Comparison of ENCODE assay signal across 9 cellular contexts in genomic region chr18:45686892-45687611, GRCh38. TPM values are rescaled to one million over a fixed set of nuclear protein-coding genes. Genes with fewer than 3 reads are reported as not detected.
DNase-seq lines count a peak whose midpoint lies in the region; ATAC-seq and TF ChIP-seq lines count a peak whose summit lies in the region.
"Had no signal": no experiment of that assay in that cellular context is flagged by ENCODE, and none has a peak within 500 bp of the region (broad histone marks: within the 10 kb centered on the region; RNA-seq: fewer than 3 reads in every experiment).

No MANE protein-coding gene starts in this region.

- TF ChIP-seq POLR2A in upper lobe of left lung (IDR thresholded peaks at IDR 0.05): no peak

- no peaks in the 10 kb centered on the region for H3K36me3 ChIP-seq in upper lobe of left lung

- TF ChIP-seq EP300 in upper lobe of left lung (IDR thresholded peaks at IDR 0.05): no peak

- no peaks in the 10 kb centered on the region; the same call in 1 of the 2 replicates for H3K27me3 Mint-ChIP-seq in WTC11 (ENCODE audit: low read depth)

- H3K9me3 ChIP-seq in upper lobe of left lung: no peaks in the 10 kb centered on the region

- H3K36me3 Mint-ChIP-seq in WTC11: no peaks in the 10 kb centered on the region

- CTCF ChIA-PET in WTC11 (lab: Charles Lee): interaction anchor here (0.6 to 5.4 kb wide), 10 partner anchors 21 to 750 kb away, joined by 3 to 35 read pairs (median 8); no protein-coding TSS in a partner anchor

- no peak overlapping the region for H3K27ac Mint-ChIP-seq in WTC11

- WGBS in upper lobe of left lung, 2 donors: 55 to 75% methylated on average over 7 of the region's 7 CpGs

- H3K9me3 Mint-ChIP-seq in WTC11: no peaks in the 10 kb centered on the region

- no peak for TF ChIP-seq CTCF in WTC11 (IDR thresholded peaks at IDR 0.05)
- no peak for TF ChIP-seq CTCF in fibroblast of villous mesenchyme (IDR thresholded peaks at IDR 0.05; ENCODE audit: insufficient read depth, low read depth, low read length)
- TF ChIP-seq CTCF in upper lobe of left lung (IDR thresholded peaks at IDR 0.05): no peak

- POLR2A ChIA-PET in WTC11 (lab: Charles Lee): interaction anchor here (0.5 to 0.6 kb wide), 2 partner anchors 72 to 224 kb away, joined by 3 to 4 read pairs; no protein-coding TSS in a partner anchor

- H3K4me1 Mint-ChIP-seq in WTC11: peaks cover 29% of the 10 kb centered on the region

- DNase-seq in GDM1 (lab: John Stamatoyannopoulos, UW) (peak; percentile 12), WTC11 (ENCODE audit: low spot score) (no peak), fibroblast of villous mesenchyme (ENCODE audit: low read depth) (peak; percentile 46), upper lobe of left lung (peak in 1 of 2 donors; percentile 57), dedifferentiated amniotic fluid mesenchymal stem cell (ENCODE audit: extremely low spot score) (no peak), GOT3 (lab: John Stamatoyannopoulos, UW) (no peak)

- no peaks in the 10 kb centered on the region for H3K27me3 ChIP-seq in upper lobe of left lung

- H3K4me1 ChIP-seq in upper lobe of left lung: peaks cover 6 to 17% (median 13%) of the 10 kb centered on the region in 4 donors

- ATAC-seq in GM19468 (IDR thresholded peaks at IDR 0.05; ENCODE audit: extremely low read depth, unreplicated experiment): peak; percentile 85
- peak; percentile 86 for ATAC-seq in HG03521 (IDR thresholded peaks at IDR 0.05; ENCODE audit: unreplicated experiment)
- ATAC-seq in WTC11: peak; percentile 29
- peak; percentile 54 to 75 for ATAC-seq in upper lobe of left lung (ENCODE audit: low FRiP score in 2 of 2)

- no peak overlapping the region for H3K4me3 Mint-ChIP-seq in WTC11

- H3K4me3 ChIP-seq in fibroblast of villous mesenchyme (ENCODE audit: low read depth, low read length) (no peak overlapping the region), upper lobe of left lung (peak overlapping the region in 2 of 4 donors; percentile 0 to 13)

- peak overlapping the region; percentile 4 to 69 (median 39) for H3K27ac ChIP-seq in upper lobe of left lung

TF ChIP-seq in WTC11, 78 proteins besides CTCF, POLR2A, EP300 and RAD21:
- no peak for TF ChIP-seq TCF7 (CRISPR knock-in tag; IDR thresholded peaks at IDR 0.05; ENCODE audit: low read depth)

RNA-seq across cellular contexts. Expression of gene SLC14A1, which starts 36.9 kb away (rescaled TPM):
- total RNA-seq in WTC11 (2021): not detected in 3 replicates
- total RNA-seq in fibroblast of villous mesenchyme: 0.86 and 9.3 TPM in 2 replicates
- total RNA-seq in upper lobe of left lung: 10 to 100 TPM in 1 of 6 donors, 1 to 10 TPM in 4, not detected in 1; 5.5 to 33.1 (median 6.8) TPM
- total RNA-seq: epithelial cell of proximal tubule had no signal

Comparison
In these comparisons a context has a peak if more than half of its experiments do, and no peak if none do; other contexts are left out.
1. DNase-seq: peak in GDM1 (single experiment) and fibroblast of villous mesenchyme (single experiment); none in WTC11 (single experiment), dedifferentiated amniotic fluid mesenchymal stem cell (single experiment) and GOT3 (single experiment).
2. ATAC-seq: peak in every context shown above with its lines; median percentile 86 in HG03521; 85 in GM19468; 64 in upper lobe of left lung; 29 in WTC11.